Comparison of ENCODE assay signal across 8 cellular contexts in genomic region chr16:68091604-68092261, GRCh38. TPM values are rescaled to one million over a fixed set of nuclear protein-coding genes. Genes with fewer than 3 reads are reported as not detected.
A peak's percentile ranks its signal among the peaks of the same experiment; 100 is the strongest.
DNase-seq lines count a peak whose midpoint lies in the region; ATAC-seq, FAIRE-seq and TF ChIP-seq lines count a peak whose summit lies in the region.

No MANE protein-coding gene starts in this region.

- H3K4me2 ChIP-seq in DOHH2 (ENCODE audit: low read length): peak overlapping the region; percentile 71
- H3K4me2 ChIP-seq in GM12878 (ENCODE audit: control insufficient read depth, insufficient read depth): no peak overlapping the region

- no peak for TF ChIP-seq EP300 in GM12878 (IDR thresholded peaks at IDR 0.05; ENCODE audit: borderline replicate concordance in 1 of 2, control insufficient read depth in 1 of 2, low read depth in 2 of 2, low read length in 2 of 2)

- intact Hi-C loops in GM12878 (cut with micrococcal nuclease; ENCODE audit: unreplicated experiment): no loop called here

- no peak for TF ChIP-seq RAD21 in GM12878 (IDR thresholded peaks at IDR 0.05; ENCODE audit: insufficient read depth, low read depth, low read length)

- POLR2A ChIA-PET in GM12878 (lab: Charles Lee): interaction anchor here (0.5 to 1.6 kb wide), 3 partner anchors 18 to 223 kb away, joined by 4 to 9 read pairs (median 6); no protein-coding TSS in a partner anchor

- DNase-seq in NCI-H1436 (lab: John Stamatoyannopoulos, UW): peak; percentile 28
- DNase-seq in GM12878 (ENCODE audit: low read depth, low spot score): no peak
- no peak for DNase-seq in natural killer cell treated with Interleukin-12 subunit alpha and Interleukin-12 subunit beta and Interleukin-15 and Interleukin-18, amount 100 ng/mL, for 72 hours (ENCODE audit: low spot score)
- DNase-seq in substantia nigra (lab: John Stamatoyannopoulos, UW): no peak

- peaks cover 67% of the 10 kb centered on the region for H3K4me1 ChIP-seq in DOHH2 (ENCODE audit: control insufficient read depth, low read length)
- peaks cover 23% of the 10 kb centered on the region for H3K4me1 ChIP-seq in GM12878 (ENCODE audit: control insufficient read depth, insufficient read depth, low read length)

- no peaks in the 10 kb centered on the region for H3K9me2 ChIP-seq in DOHH2 (replicated peaks; ENCODE audit: control insufficient read depth, low read length)

- H3K4me3 ChIP-seq in DOHH2 (ENCODE audit: low read length) (no peak overlapping the region), GM12878 (no peak overlapping the region)

- H4K20me1 ChIP-seq in DOHH2 (ENCODE audit: control insufficient read depth, insufficient read depth, low read depth, low read length) (peaks cover 28% of the 10 kb centered on the region), GM12878 (ENCODE audit: control insufficient read depth, insufficient read depth) (no peaks in the 10 kb centered on the region)

- CTCF ChIA-PET in GM12878 (lab: Yijun Ruan, JAX): interaction anchor here (0.9 to 7.6 kb wide), 10 partner anchors 8 to 172 kb away, joined by 3 to 72 read pairs (median 4); partner anchors contain the start of gene SLC7A6

- H3K4me3 Mint-ChIP-seq in natural killer cell treated with Interleukin-12 subunit alpha and Interleukin-12 subunit beta and Interleukin-15 and Interleukin-18, amount 100 ng/mL, for 72 hours: peak overlapping the region; percentile 46

- H3K27ac ChIP-seq in DOHH2 (ENCODE audit: low read depth, low read length) (no peak overlapping the region), GM12878 (ENCODE audit: control insufficient read depth, insufficient read depth) (no peak overlapping the region), substantia nigra (ENCODE audit: low read depth, low read length, poor library complexity, severe bottlenecking) (no peak overlapping the region)

- H3K9me3 Mint-ChIP-seq in natural killer cell treated with Interleukin-12 subunit alpha and Interleukin-12 subunit beta and Interleukin-15 and Interleukin-18, amount 100 ng/mL, for 72 hours: no peaks in the 10 kb centered on the region

- H3K79me2 ChIP-seq in DOHH2 (ENCODE audit: control insufficient read depth, low read length) (peaks cover 99% of the 10 kb centered on the region), GM12878 (ENCODE audit: control insufficient read depth, insufficient read depth, low read length) (peaks cover 94% of the 10 kb centered on the region)

- H3K36me3 ChIP-seq in DOHH2 (ENCODE audit: control insufficient read depth, low read length): no peaks in the 10 kb centered on the region
- no peaks in the 10 kb centered on the region for H3K36me3 ChIP-seq in GM12878 (ENCODE audit: control insufficient read depth in 2 of 2, insufficient read depth in 2 of 2, low read length in 1 of 2)

- H3F3A ChIP-seq in DOHH2 (ENCODE audit: control insufficient read depth, insufficient read depth): peaks cover 16% of the 10 kb centered on the region

- SMC1A ChIA-PET in GM12878 (lab: Charles Lee; ENCODE audit: uncharacterized antibody, unreplicated experiment): interaction anchor here (1.7 to 4.8 kb wide), 5 partner anchors 17 to 139 kb away, joined by 4 to 45 read pairs (median 15); no protein-coding TSS in a partner anchor

- peaks cover 3% of the 10 kb centered on the region for H3K36me3 Mint-ChIP-seq in natural killer cell treated with Interleukin-12 subunit alpha and Interleukin-12 subunit beta and Interleukin-15 and Interleukin-18, amount 100 ng/mL, for 72 hours

- in situ Hi-C loops in GM12878 (cut with MboI): loop anchor here (5.0 kb wide), 1 partner anchor 136 kb away; no protein-coding TSS in a partner anchor

- no TSS peak for BruUV-seq in GM12878 (replicated peaks; lab: Mats Ljungman, UMichigan)

- peak overlapping the region; percentile 75 to 84 for H3K27ac Mint-ChIP-seq in natural killer cell treated with Interleukin-12 subunit alpha and Interleukin-12 subunit beta and Interleukin-15 and Interleukin-18, amount 100 ng/mL, for 72 hours

- no peak for TF ChIP-seq POLR2A in GM12878 (IDR thresholded peaks at IDR 0.05; ENCODE audit: low read depth, low read length)

- no peak for FAIRE-seq in GM12878 (lab: Jason Lieb, UNC)

- H3K9me3 ChIP-seq in DOHH2 (ENCODE audit: control insufficient read depth, insufficient read depth, low read length): no peaks in the 10 kb centered on the region
- H3K9me3 ChIP-seq in GM12878 (replicated peaks; ENCODE audit: control insufficient read depth, insufficient read depth, low read length): no peaks in the 10 kb centered on the region

- peak overlapping the region; percentile 23; the same call in 1 of the 2 replicates for H2AFZ ChIP-seq in GM12878 (ENCODE audit: control insufficient read depth, low read depth, low read length)

- no peaks in the 10 kb centered on the region for H3K27me3 ChIP-seq in DOHH2 (ENCODE audit: control insufficient read depth, low read length)
- H3K27me3 ChIP-seq in GM12878 (replicated peaks in 1 of 2; ENCODE audit: control insufficient read depth in 2 of 2, insufficient read depth in 2 of 2, low read length in 1 of 2): no peaks in the 10 kb centered on the region

- ATAC-seq in GM12878 (peak; percentile 11; the same call in 1 of the 3 replicates), GM19467 (IDR thresholded peaks at IDR 0.05; ENCODE audit: unreplicated experiment) (no peak), GM21447 (IDR thresholded peaks at IDR 0.05; ENCODE audit: unreplicated experiment) (no peak), HG02840 (IDR thresholded peaks at IDR 0.05; ENCODE audit: low FRiP score, unreplicated experiment) (no peak)
- no peak for ATAC-seq in natural killer cell treated with Interleukin-12 subunit alpha and Interleukin-12 subunit beta and Interleukin-15 and Interleukin-18, amount 100 ng/mL, for 72 hours

- H3K4me1 Mint-ChIP-seq in natural killer cell treated with Interleukin-12 subunit alpha and Interleukin-12 subunit beta and Interleukin-15 and Interleukin-18, amount 100 ng/mL, for 72 hours (ENCODE audit: low read depth in 2 of 2): peaks cover 56 to 78% of the 10 kb centered on the region in 2 donors

- H3K27me3 Mint-ChIP-seq in natural killer cell treated with Interleukin-12 subunit alpha and Interleukin-12 subunit beta and Interleukin-15 and Interleukin-18, amount 100 ng/mL, for 72 hours: no peaks in the 10 kb centered on the region

- no peak for TF ChIP-seq CTCF in DOHH2 (IDR thresholded peaks at IDR 0.05; ENCODE audit: low read depth, low read length, poor library complexity, severe bottlenecking)
- no peak for TF ChIP-seq CTCF in GM12878 (IDR thresholded peaks at IDR 0.05 in 2 of 3, conservative IDR thresholded peaks at IDR 0.05 in 1 of 3; ENCODE audit: control insufficient read depth in 2 of 3, extremely low read depth in 1 of 3, insufficient read depth in 1 of 3, low read depth in 3 of 3, low read length in 3 of 3)

- H3K9ac ChIP-seq in GM12878 (ENCODE audit: control insufficient read depth, insufficient read depth, low read length): no peak overlapping the region

- RAD21 ChIA-PET in GM12878 (lab: Charles Lee; ENCODE audit: unreplicated experiment): interaction anchor here (0.7 to 4.8 kb wide), 4 partner anchors 15 to 138 kb away, joined by 3 to 24 read pairs (median 16); no protein-coding TSS in a partner anchor

- WGBS in GM12878 (ENCODE audit: insufficient coverage, insufficient replicate concordance, low lambda C conversion rate, missing lambda C conversion rate): 100% methylated on average over 5 of the region's 5 CpGs

TF ChIP-seq in GM12878, 131 proteins besides CTCF, POLR2A, EP300 and RAD21 (continues in another document):
- TF ChIP-seq MEF2B (IDR thresholded peaks at IDR 0.05; ENCODE audit: partially characterized antibody, poor library complexity, severe bottlenecking): no peak
- TF ChIP-seq ATF3 (IDR thresholded peaks at IDR 0.05; ENCODE audit: borderline replicate concordance, extremely low read depth, low read depth, low read length): no peak
- TF ChIP-seq TCF3 (IDR thresholded peaks at IDR 0.05; ENCODE audit: borderline replicate concordance, insufficient read depth, low read depth, low read length): no peak
- no peak for TF ChIP-seq GABPA (IDR thresholded peaks at IDR 0.05; ENCODE audit: low read depth)

RNA-seq across cellular contexts. Expression of gene NFATC3, which starts 6.6 kb away (rescaled TPM):
- total RNA-seq in GM12878 (2013; cell fraction: nucleolus; rRNA removed): 72.1 and 76.3 TPM in 2 replicates
- total RNA-seq in GM12878 (2014; rRNA removed) (25.8 and 27.6 TPM in 2 replicates), GM12878 (2014; rRNA removed; fragmentation: Illumina TruSeq; extraction: Trizol) (21.2 and 23.2 TPM in 2 replicates), GM12878 (2021) (37.6 and 37.8 TPM in 2 replicates)
- polyA plus RNA-seq in GM12878 (2011; ENCODE audit: low read depth): 8.0 TPM
- polyA plus RNA-seq in GM12878 (2011; rRNA removed) (31.3 and 34.7 TPM in 2 replicates), GM12878 (2014; fragmentation: Illumina TruSeq; extraction: Trizol) (24.4 and 29.5 TPM in 2 replicates), GM12878 (2014; fragmentation: Nextera tagmentation; extraction: Ambion mirVana) (1 to 10 TPM; 4.2 to 5.5 TPM), GM12878 (2014; rRNA removed) (20.9 and 23.6 TPM in 2 replicates), GM12878 (2016; fragmentation: Nextera tagmentation; extraction: Ambion mirVana) (10 to 100 TPM; 25.4 to 32.2 TPM)
- 26.9 and 27.8 TPM in 2 replicates for polyA plus RNA-seq in GM12878 (2011; cell fraction: cytosol; rRNA removed)
- 18.5 and 19.7 TPM in 2 replicates for polyA plus RNA-seq in GM12878 (2011; cell fraction: nucleus; rRNA removed)
- 9.8 and 10.5 TPM in 2 replicates for polyA plus RNA-seq in GM12878 (2012)
- 113 and 115 TPM in 2 replicates for polyA minus RNA-seq in GM12878 (2011; rRNA and poly(A)+ RNA removed)
- 29.3 and 32.2 TPM in 2 replicates for polyA minus RNA-seq in GM12878 (2011; cell fraction: cytosol; rRNA and poly(A)+ RNA removed)
- polyA minus RNA-seq in GM12878 (2011; cell fraction: nucleus; rRNA and poly(A)+ RNA removed): 27.4 and 39.6 TPM in 2 replicates
- 100 to 1,000 TPM in 1 of 2 donors, 10 to 100 TPM in 1; 91.9 to 131 TPM for total RNA-seq in natural killer cell treated with Interleukin-12 subunit alpha and Interleukin-12 subunit beta and Interleukin-15 and Interleukin-18, amount 100 ng/mL, for 72 hours
